8 cellular contexts compared by ENCODE assay signal in the genomic region with DNA sequence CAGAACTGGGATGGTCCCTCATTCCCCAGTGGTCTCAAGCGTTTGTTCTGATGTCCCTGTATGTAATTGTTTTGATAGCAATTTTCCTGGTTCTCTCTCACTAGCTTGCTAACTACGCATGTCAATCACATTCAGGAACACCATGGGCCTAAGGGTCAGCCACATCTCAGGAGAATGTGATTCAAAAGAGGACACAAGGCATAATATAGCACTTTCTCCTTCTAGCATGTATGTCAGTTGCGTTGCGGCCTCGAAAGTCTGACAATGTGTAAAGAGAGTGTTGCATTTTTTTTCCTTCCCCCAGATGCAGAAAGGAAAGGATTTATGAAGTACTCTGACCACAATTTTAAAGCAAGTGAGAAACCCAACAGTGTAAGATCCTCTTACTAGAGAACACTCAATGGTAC. TPM values are rescaled to one million over a fixed set of nuclear protein-coding genes. Genes with fewer than 3 reads are reported as not detected.
DNase-seq lines count a peak whose midpoint lies in the region; ATAC-seq and TF ChIP-seq lines count a peak whose summit lies in the region.

No MANE protein-coding gene starts in this region.

- no peak overlapping the region for H3K23ac ChIP-seq in mesendoderm (ENCODE audit: low read length)

- DNase-seq in LNCaP clone FGC (ENCODE audit: low read depth) (no peak), mesendoderm (no peak), HuH-7.5 (ENCODE audit: low spot score) (no peak), SKM-1 treated with dmso at 0.1 percent for 144 hours (lab: John Stamatoyannopoulos, UW; ENCODE audit: unreplicated experiment) (no peak)

- no peak overlapping the region for H3K4ac ChIP-seq in mesendoderm (ENCODE audit: low read depth, low read length)

- ATAC-seq in HG02840 (IDR thresholded peaks at IDR 0.05; ENCODE audit: low FRiP score, unreplicated experiment) (no peak), HG03139 (IDR thresholded peaks at IDR 0.05; ENCODE audit: unreplicated experiment) (no peak)

- H3K9me2 ChIP-seq in DOHH2 (replicated peaks; ENCODE audit: control insufficient read depth, low read length), result no peaks in the 10 kb centered on the region

- H3F3A ChIP-seq in DOHH2 (ENCODE audit: control insufficient read depth, insufficient read depth), result peaks cover 18% of the 10 kb centered on the region; the same call in 1 of the 2 replicates

- peaks cover 9% of the 10 kb centered on the region for H3K36me3 Mint-ChIP-seq in brain

- H3K27ac ChIP-seq in DOHH2 (ENCODE audit: low read depth, low read length) (peak overlapping the region; percentile 51), mesendoderm (ENCODE audit: low read depth, low read length) (peak overlapping the region; percentile 99)

- H3K4me3 ChIP-seq in DOHH2 (ENCODE audit: low read length), result peak overlapping the region; percentile 79
- H3K4me3 ChIP-seq in LNCaP clone FGC (ENCODE audit: low read depth, low read length), result peak overlapping the region; percentile 56
- H3K4me3 ChIP-seq in mesendoderm (ENCODE audit: low read length), result no peak overlapping the region

- no peak overlapping the region for H3K18ac ChIP-seq in mesendoderm (ENCODE audit: low read length)

- H3K4me3 Mint-ChIP-seq in brain, result peak overlapping the region; percentile 86 to 90 (median 88)

- no peak overlapping the region for H4K5ac ChIP-seq in mesendoderm (ENCODE audit: low read length)

- no CpG with 5 or more reads among the region's 5 CpGs for WGBS in mesendoderm (ENCODE audit: extremely low coverage, insufficient coverage, low lambda C conversion rate)

- H3K4me1 Mint-ChIP-seq in brain, result peaks cover 26% of the 10 kb centered on the region

- H3K79me1 ChIP-seq in mesendoderm (ENCODE audit: low read length), result no peaks in the 10 kb centered on the region

- H3K4me2 ChIP-seq in DOHH2 (ENCODE audit: low read length) (peak overlapping the region; percentile 76), mesendoderm (ENCODE audit: low read length) (peak overlapping the region; percentile 60)

- H3K9ac ChIP-seq in mesendoderm (ENCODE audit: low read length), result peak overlapping the region; percentile 83

- peak overlapping the region; percentile 89 for H3K56ac ChIP-seq in mesendoderm (ENCODE audit: low read length)

- no peak overlapping the region for H4K8ac ChIP-seq in mesendoderm (ENCODE audit: low read depth, low read length)

- H3K27me3 Mint-ChIP-seq in brain, result no peaks in the 10 kb centered on the region

- no peaks in the 10 kb centered on the region for H3K27me3 ChIP-seq in DOHH2 (ENCODE audit: control insufficient read depth, low read length)
- no peaks in the 10 kb centered on the region for H3K27me3 ChIP-seq in mesendoderm (ENCODE audit: insufficient read depth, low read length, poor library complexity)

- H2AK5ac ChIP-seq in mesendoderm (ENCODE audit: low read length), result no peak overlapping the region

- TF ChIP-seq CTCF in DOHH2 (IDR thresholded peaks at IDR 0.05; ENCODE audit: low read depth, low read length, poor library complexity, severe bottlenecking) (no peak), LNCaP clone FGC (IDR thresholded peaks at IDR 0.05; ENCODE audit: control insufficient read depth, extremely low read depth, insufficient read depth) (no peak), brain (conservative IDR thresholded peaks at IDR 0.05) (no peak)

- H3K9me3 Mint-ChIP-seq in brain, result no peaks in the 10 kb centered on the region

- H3K27ac Mint-ChIP-seq in brain, result peak overlapping the region; percentile 88 to 98 (median 95)

- H3K36me3 ChIP-seq in DOHH2 (ENCODE audit: control insufficient read depth, low read length) (no peaks in the 10 kb centered on the region), mesendoderm (ENCODE audit: control insufficient read depth, insufficient read depth, low read length) (no peaks in the 10 kb centered on the region)

- no peaks in the 10 kb centered on the region for H4K20me1 ChIP-seq in DOHH2 (ENCODE audit: control insufficient read depth, insufficient read depth, low read depth, low read length)

- H2BK5ac ChIP-seq in mesendoderm (ENCODE audit: low read length), result no peak overlapping the region

- H2BK15ac ChIP-seq in mesendoderm (replicated peaks; ENCODE audit: low read depth), result no peak overlapping the region

- H3K79me2 ChIP-seq in DOHH2 (ENCODE audit: control insufficient read depth, low read length), result no peaks in the 10 kb centered on the region
- H3K79me2 ChIP-seq in mesendoderm (ENCODE audit: control insufficient read depth, insufficient read depth, low read length), result no peaks in the 10 kb centered on the region

- no peaks in the 10 kb centered on the region for H3K9me3 ChIP-seq in DOHH2 (ENCODE audit: control insufficient read depth, insufficient read depth, low read length)

- H3K4me1 ChIP-seq in DOHH2 (ENCODE audit: control insufficient read depth, low read length) (peaks cover 36% of the 10 kb centered on the region), mesendoderm (ENCODE audit: control insufficient read depth, low read depth, low read length) (peaks cover 3% of the 10 kb centered on the region)

- no peak overlapping the region for H2BK120ac ChIP-seq in mesendoderm (ENCODE audit: low read depth, low read length)

RNA-seq across cellular contexts. Expression of gene TCF12, which starts 32.0 kb away (rescaled TPM):
- polyA plus RNA-seq in brain (ENCODE audit: insufficient read depth, low read depth, low replicate concordance), result 94.9 TPM
- 42.7 TPM for polyA plus RNA-seq in mesendoderm (2013, experiment 1 of 2)
- polyA plus RNA-seq in mesendoderm (2013, experiment 2 of 2), result 38.4 TPM
